ENCODE assay signal across 1 cellular context in the genomic region with DNA sequence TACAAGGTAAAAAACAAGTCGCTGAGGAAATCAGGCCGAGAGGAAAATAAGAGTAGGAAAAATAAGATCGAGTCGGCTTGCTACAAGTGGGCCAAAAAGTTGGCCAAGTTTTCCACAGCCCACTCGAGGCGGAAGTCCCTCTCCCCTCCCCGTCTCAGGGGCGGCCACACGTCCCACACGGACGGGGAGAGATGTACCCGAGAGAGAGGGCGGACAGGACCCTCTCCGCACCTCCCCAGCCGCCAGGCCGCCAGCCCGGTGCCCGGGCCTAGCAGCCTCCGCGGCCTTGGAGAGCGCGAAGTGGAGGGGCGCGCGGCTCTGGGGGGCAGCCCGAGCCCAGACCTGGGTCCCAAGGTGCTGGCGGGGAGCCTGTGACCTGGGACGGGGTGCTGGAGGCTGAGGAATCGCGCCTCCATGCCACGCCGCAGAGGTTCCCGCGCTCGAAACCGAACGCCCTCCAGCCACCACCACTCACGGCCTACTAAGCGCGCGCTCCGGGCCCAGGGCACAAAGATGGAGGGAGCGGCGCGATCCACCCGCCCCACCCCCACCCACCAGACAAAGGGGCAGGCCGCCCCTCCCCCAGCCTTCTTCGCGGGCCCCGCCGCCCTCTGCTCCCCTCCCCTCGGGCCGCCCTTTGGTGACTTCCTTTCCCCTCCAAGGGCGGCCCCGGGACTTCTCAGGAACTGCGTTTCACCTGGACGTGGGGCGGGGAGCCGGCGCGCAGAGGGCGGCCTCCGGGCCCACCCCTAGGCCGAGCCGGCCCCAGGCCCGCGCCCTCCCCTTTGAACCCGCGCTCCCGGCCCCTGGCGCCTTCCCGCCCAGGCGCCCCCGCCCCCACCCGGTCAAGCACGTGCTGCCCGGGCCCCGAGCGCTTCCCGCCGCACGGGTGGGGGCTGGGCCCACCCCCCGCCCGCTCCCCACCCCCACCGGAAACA.
TF ChIP-seq lines count a peak whose summit lies in the region.

No MANE protein-coding gene starts in this region.

TF ChIP-seq in WTC11, 78 proteins besides CTCF, POLR2A, EP300 and RAD21 (continued from another document and continues in another):
- no peak for TF ChIP-seq MXD4 (CRISPR knock-in tag; IDR thresholded peaks at IDR 0.05; ENCODE audit: borderline replicate concordance)
- peak; percentile 71; the same call in 1 of the 2 replicates for TF ChIP-seq ZNF423 (CRISPR knock-in tag; IDR thresholded peaks at IDR 0.05)
- no peak for TF ChIP-seq SMAD3 (CRISPR knock-in tag; IDR thresholded peaks at IDR 0.05; ENCODE audit: borderline replicate concordance)
- TF ChIP-seq, protein P1, sequence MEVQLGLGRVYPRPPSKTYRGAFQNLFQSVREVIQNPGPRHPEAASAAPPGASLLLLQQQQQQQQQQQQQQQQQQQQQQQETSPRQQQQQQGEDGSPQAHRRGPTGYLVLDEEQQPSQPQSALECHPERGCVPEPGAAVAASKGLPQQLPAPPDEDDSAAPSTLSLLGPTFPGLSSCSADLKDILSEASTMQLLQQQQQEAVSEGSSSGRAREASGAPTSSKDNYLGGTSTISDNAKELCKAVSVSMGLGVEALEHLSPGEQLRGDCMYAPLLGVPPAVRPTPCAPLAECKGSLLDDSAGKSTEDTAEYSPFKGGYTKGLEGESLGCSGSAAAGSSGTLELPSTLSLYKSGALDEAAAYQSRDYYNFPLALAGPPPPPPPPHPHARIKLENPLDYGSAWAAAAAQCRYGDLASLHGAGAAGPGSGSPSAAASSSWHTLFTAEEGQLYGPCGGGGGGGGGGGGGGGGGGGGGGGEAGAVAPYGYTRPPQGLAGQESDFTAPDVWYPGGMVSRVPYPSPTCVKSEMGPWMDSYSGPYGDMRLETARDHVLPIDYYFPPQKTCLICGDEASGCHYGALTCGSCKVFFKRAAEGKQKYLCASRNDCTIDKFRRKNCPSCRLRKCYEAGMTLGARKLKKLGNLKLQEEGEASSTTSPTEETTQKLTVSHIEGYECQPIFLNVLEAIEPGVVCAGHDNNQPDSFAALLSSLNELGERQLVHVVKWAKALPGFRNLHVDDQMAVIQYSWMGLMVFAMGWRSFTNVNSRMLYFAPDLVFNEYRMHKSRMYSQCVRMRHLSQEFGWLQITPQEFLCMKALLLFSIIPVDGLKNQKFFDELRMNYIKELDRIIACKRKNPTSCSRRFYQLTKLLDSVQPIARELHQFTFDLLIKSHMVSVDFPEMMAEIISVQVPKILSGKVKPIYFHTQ (CRISPR knock-in tag; IDR thresholded peaks at IDR 0.05) = no peak
- TF ChIP-seq HMGA2 (CRISPR knock-in tag; IDR thresholded peaks at IDR 0.05) = no peak
- TF ChIP-seq, protein P2, sequence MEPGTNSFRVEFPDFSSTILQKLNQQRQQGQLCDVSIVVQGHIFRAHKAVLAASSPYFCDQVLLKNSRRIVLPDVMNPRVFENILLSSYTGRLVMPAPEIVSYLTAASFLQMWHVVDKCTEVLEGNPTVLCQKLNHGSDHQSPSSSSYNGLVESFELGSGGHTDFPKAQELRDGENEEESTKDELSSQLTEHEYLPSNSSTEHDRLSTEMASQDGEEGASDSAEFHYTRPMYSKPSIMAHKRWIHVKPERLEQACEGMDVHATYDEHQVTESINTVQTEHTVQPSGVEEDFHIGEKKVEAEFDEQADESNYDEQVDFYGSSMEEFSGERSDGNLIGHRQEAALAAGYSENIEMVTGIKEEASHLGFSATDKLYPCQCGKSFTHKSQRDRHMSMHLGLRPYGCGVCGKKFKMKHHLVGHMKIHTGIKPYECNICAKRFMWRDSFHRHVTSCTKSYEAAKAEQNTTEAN (CRISPR knock-in tag; IDR thresholded peaks at IDR 0.05) = no peak
- TF ChIP-seq, protein P3, sequence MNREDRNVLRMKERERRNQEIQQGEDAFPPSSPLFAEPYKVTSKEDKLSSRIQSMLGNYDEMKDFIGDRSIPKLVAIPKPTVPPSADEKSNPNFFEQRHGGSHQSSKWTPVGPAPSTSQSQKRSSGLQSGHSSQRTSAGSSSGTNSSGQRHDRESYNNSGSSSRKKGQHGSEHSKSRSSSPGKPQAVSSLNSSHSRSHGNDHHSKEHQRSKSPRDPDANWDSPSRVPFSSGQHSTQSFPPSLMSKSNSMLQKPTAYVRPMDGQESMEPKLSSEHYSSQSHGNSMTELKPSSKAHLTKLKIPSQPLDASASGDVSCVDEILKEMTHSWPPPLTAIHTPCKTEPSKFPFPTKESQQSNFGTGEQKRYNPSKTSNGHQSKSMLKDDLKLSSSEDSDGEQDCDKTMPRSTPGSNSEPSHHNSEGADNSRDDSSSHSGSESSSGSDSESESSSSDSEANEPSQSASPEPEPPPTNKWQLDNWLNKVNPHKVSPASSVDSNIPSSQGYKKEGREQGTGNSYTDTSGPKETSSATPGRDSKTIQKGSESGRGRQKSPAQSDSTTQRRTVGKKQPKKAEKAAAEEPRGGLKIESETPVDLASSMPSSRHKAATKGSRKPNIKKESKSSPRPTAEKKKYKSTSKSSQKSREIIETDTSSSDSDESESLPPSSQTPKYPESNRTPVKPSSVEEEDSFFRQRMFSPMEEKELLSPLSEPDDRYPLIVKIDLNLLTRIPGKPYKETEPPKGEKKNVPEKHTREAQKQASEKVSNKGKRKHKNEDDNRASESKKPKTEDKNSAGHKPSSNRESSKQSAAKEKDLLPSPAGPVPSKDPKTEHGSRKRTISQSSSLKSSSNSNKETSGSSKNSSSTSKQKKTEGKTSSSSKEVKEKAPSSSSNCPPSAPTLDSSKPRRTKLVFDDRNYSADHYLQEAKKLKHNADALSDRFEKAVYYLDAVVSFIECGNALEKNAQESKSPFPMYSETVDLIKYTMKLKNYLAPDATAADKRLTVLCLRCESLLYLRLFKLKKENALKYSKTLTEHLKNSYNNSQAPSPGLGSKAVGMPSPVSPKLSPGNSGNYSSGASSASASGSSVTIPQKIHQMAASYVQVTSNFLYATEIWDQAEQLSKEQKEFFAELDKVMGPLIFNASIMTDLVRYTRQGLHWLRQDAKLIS (CRISPR knock-in tag; IDR thresholded peaks at IDR 0.05; ENCODE audit: borderline replicate concordance) = no peak
- TF ChIP-seq CBFB (CRISPR knock-in tag; IDR thresholded peaks at IDR 0.05; ENCODE audit: low read depth) = no peak
- TF ChIP-seq ZNF219 (CRISPR knock-in tag; IDR thresholded peaks at IDR 0.05; ENCODE audit: borderline replicate concordance) = no peak
- TF ChIP-seq, protein P4, sequence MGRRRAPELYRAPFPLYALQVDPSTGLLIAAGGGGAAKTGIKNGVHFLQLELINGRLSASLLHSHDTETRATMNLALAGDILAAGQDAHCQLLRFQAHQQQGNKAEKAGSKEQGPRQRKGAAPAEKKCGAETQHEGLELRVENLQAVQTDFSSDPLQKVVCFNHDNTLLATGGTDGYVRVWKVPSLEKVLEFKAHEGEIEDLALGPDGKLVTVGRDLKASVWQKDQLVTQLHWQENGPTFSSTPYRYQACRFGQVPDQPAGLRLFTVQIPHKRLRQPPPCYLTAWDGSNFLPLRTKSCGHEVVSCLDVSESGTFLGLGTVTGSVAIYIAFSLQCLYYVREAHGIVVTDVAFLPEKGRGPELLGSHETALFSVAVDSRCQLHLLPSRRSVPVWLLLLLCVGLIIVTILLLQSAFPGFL (CRISPR knock-in tag; IDR thresholded peaks at IDR 0.05; ENCODE audit: borderline replicate concordance) = no peak
- TF ChIP-seq, protein P5, sequence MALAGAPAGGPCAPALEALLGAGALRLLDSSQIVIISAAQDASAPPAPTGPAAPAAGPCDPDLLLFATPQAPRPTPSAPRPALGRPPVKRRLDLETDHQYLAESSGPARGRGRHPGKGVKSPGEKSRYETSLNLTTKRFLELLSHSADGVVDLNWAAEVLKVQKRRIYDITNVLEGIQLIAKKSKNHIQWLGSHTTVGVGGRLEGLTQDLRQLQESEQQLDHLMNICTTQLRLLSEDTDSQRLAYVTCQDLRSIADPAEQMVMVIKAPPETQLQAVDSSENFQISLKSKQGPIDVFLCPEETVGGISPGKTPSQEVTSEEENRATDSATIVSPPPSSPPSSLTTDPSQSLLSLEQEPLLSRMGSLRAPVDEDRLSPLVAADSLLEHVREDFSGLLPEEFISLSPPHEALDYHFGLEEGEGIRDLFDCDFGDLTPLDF (CRISPR knock-in tag; IDR thresholded peaks at IDR 0.05) = no peak; the same call in 1 of the 2 replicates
- TF ChIP-seq CREB1 (CRISPR knock-in tag; IDR thresholded peaks at IDR 0.05) = peak; percentile 43; the same call in 1 of the 2 replicates
- TF ChIP-seq EMX1 (CRISPR knock-in tag; IDR thresholded peaks at IDR 0.05) = no peak
- no peak for TF ChIP-seq TEAD4 (CRISPR knock-in tag; IDR thresholded peaks at IDR 0.05)
- TF ChIP-seq, protein P6, sequence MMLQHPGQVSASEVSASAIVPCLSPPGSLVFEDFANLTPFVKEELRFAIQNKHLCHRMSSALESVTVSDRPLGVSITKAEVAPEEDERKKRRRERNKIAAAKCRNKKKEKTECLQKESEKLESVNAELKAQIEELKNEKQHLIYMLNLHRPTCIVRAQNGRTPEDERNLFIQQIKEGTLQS (CRISPR knock-in tag; conservative IDR thresholded peaks at IDR 0.05) = no peak
- no peak; the same call in 1 of the 2 replicates for TF ChIP-seq FOXK1 (CRISPR knock-in tag; IDR thresholded peaks at IDR 0.05)
- no peak for TF ChIP-seq PRRX2 (CRISPR knock-in tag; IDR thresholded peaks at IDR 0.05)
- TF ChIP-seq, protein P7, sequence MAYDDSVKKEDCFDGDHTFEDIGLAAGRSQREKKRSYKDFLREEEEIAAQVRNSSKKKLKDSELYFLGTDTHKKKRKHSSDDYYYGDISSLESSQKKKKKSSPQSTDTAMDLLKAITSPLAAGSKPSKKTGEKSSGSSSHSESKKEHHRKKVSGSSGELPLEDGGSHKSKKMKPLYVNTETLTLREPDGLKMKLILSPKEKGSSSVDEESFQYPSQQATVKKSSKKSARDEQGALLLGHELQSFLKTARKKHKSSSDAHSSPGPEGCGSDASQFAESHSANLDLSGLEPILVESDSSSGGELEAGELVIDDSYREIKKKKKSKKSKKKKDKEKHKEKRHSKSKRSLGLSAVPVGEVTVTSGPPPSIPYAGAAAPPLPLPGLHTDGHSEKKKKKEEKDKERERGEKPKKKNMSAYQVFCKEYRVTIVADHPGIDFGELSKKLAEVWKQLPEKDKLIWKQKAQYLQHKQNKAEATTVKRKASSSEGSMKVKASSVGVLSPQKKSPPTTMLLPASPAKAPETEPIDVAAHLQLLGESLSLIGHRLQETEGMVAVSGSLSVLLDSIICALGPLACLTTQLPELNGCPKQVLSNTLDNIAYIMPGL (CRISPR knock-in tag; IDR thresholded peaks at IDR 0.05) = peak; percentile 31; the same call in 1 of the 2 replicates
- TF ChIP-seq, protein P8, sequence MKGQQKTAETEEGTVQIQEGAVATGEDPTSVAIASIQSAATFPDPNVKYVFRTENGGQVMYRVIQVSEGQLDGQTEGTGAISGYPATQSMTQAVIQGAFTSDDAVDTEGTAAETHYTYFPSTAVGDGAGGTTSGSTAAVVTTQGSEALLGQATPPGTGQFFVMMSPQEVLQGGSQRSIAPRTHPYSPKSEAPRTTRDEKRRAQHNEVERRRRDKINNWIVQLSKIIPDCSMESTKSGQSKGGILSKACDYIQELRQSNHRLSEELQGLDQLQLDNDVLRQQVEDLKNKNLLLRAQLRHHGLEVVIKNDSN (CRISPR knock-in tag; IDR thresholded peaks at IDR 0.05) = no peak
- TF ChIP-seq, protein P9, sequence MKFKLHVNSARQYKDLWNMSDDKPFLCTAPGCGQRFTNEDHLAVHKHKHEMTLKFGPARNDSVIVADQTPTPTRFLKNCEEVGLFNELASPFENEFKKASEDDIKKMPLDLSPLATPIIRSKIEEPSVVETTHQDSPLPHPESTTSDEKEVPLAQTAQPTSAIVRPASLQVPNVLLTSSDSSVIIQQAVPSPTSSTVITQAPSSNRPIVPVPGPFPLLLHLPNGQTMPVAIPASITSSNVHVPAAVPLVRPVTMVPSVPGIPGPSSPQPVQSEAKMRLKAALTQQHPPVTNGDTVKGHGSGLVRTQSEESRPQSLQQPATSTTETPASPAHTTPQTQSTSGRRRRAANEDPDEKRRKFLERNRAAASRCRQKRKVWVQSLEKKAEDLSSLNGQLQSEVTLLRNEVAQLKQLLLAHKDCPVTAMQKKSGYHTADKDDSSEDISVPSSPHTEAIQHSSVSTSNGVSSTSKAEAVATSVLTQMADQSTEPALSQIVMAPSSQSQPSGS (CRISPR knock-in tag; IDR thresholded peaks at IDR 0.05; ENCODE audit: borderline replicate concordance, low read depth) = no peak
- TF ChIP-seq ZNF317 (CRISPR knock-in tag; IDR thresholded peaks at IDR 0.05; ENCODE audit: borderline replicate concordance, low read depth) = no peak
- TF ChIP-seq ELF4 (CRISPR knock-in tag; IDR thresholded peaks at IDR 0.05; ENCODE audit: low read depth) = no peak
- TF ChIP-seq SP1 (CRISPR knock-in tag; conservative IDR thresholded peaks at IDR 0.05) = peak; percentile 71
- no peak for TF ChIP-seq KAT7 (CRISPR knock-in tag; IDR thresholded peaks at IDR 0.05; ENCODE audit: borderline replicate concordance)
- no peak for TF ChIP-seq CREM (CRISPR knock-in tag; IDR thresholded peaks at IDR 0.05)
- no peak for TF ChIP-seq TEAD1 (CRISPR knock-in tag; IDR thresholded peaks at IDR 0.05)
- TF ChIP-seq NFE2L1 (CRISPR knock-in tag; IDR thresholded peaks at IDR 0.05) = no peak
- TF ChIP-seq NFYB (CRISPR knock-in tag; conservative IDR thresholded peaks at IDR 0.05; ENCODE audit: low read depth) = no peak
- TF ChIP-seq, protein P10, sequence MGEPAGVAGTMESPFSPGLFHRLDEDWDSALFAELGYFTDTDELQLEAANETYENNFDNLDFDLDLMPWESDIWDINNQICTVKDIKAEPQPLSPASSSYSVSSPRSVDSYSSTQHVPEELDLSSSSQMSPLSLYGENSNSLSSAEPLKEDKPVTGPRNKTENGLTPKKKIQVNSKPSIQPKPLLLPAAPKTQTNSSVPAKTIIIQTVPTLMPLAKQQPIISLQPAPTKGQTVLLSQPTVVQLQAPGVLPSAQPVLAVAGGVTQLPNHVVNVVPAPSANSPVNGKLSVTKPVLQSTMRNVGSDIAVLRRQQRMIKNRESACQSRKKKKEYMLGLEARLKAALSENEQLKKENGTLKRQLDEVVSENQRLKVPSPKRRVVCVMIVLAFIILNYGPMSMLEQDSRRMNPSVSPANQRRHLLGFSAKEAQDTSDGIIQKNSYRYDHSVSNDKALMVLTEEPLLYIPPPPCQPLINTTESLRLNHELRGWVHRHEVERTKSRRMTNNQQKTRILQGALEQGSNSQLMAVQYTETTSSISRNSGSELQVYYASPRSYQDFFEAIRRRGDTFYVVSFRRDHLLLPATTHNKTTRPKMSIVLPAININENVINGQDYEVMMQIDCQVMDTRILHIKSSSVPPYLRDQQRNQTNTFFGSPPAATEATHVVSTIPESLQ (CRISPR knock-in tag; IDR thresholded peaks at IDR 0.05) = no peak
- no peak for TF ChIP-seq ESRRA (CRISPR knock-in tag; IDR thresholded peaks at IDR 0.05; ENCODE audit: borderline replicate concordance)
- TF ChIP-seq NR3C1 (CRISPR knock-in tag; conservative IDR thresholded peaks at IDR 0.05; ENCODE audit: low read depth) = no peak
- peak; percentile 43; the same call in 1 of the 2 replicates for TF ChIP-seq ETV6 (CRISPR knock-in tag; IDR thresholded peaks at IDR 0.05)
- TF ChIP-seq RORB (CRISPR knock-in tag; IDR thresholded peaks at IDR 0.05) = no peak
- TF ChIP-seq ZNF121 (CRISPR knock-in tag; IDR thresholded peaks at IDR 0.05) = no peak
- TF ChIP-seq NR1H2 (CRISPR knock-in tag; IDR thresholded peaks at IDR 0.05) = no peak
- peak; percentile 83; the same call in 1 of the 2 replicates for TF ChIP-seq NFATC4 (CRISPR knock-in tag; IDR thresholded peaks at IDR 0.05)
- TF ChIP-seq SOX15 (CRISPR knock-in tag; IDR thresholded peaks at IDR 0.05) = no peak
- TF ChIP-seq JAZF1 (CRISPR knock-in tag; IDR thresholded peaks at IDR 0.05) = no peak
- no peak for TF ChIP-seq FOXJ3 (CRISPR knock-in tag; IDR thresholded peaks at IDR 0.05; ENCODE audit: borderline replicate concordance)
- no peak for TF ChIP-seq ZNF671 (CRISPR knock-in tag; IDR thresholded peaks at IDR 0.05)
- no peak for TF ChIP-seq TP53 (CRISPR knock-in tag; IDR thresholded peaks at IDR 0.05)
- TF ChIP-seq, protein P11, sequence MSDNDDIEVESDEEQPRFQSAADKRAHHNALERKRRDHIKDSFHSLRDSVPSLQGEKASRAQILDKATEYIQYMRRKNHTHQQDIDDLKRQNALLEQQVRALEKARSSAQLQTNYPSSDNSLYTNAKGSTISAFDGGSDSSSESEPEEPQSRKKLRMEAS (CRISPR knock-in tag; IDR thresholded peaks at IDR 0.05) = no peak
- no peak for TF ChIP-seq SMAD4 (CRISPR knock-in tag; IDR thresholded peaks at IDR 0.05)
- no peak for TF ChIP-seq ZNF263 (CRISPR knock-in tag; IDR thresholded peaks at IDR 0.05; ENCODE audit: low read depth)
